12 cellular contexts compared by ENCODE assay signal in the genomic region with DNA sequence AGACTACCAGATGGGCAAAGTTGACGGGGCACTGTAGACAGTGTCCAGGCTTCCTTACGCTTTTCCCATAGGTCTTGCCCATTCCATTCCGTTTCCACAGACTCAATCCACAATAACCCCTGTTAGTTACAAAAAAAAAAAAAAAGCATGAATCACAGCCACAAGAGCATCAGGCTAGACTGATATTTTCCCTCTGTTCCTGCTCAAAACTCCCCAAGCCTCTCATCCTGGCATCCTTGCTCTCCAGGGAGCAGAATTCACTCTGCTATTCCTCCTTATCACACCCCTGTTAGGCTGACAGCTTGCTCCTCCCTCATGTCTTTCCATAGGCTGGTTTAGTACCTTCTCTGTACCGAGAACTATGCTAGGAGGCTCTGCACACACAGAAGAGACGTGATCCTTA. TPM values are rescaled to one million over a fixed set of nuclear protein-coding genes. Genes with fewer than 3 reads are reported as not detected.
A peak's percentile ranks its signal among the peaks of the same experiment; 100 is the strongest.
DNase-seq lines count a peak whose midpoint lies in the region; TF ChIP-seq lines count a peak whose summit lies in the region.
"Had no signal": no experiment of that assay in that cellular context is flagged by ENCODE, and none has a peak within 500 bp of the region (broad histone marks: within the 10 kb centered on the region; RNA-seq: fewer than 3 reads in every experiment).

No MANE protein-coding gene starts in this region.

- intact Hi-C loops in activated CD4-positive, alpha-beta T cell treated with anti-CD3 and anti-CD28 coated beads, Interleukin-2, amount 10 ng/mL, durations not matched to agents 24 days and 14 days (cut with micrococcal nuclease) = no loop called here

- H3K9me3 Mint-ChIP-seq in activated CD4-positive, alpha-beta T cell treated with anti-CD3 and anti-CD28 coated beads, Interleukin-2, amount 10 ng/mL, durations not matched to agents 24 days and 14 days = peaks cover 9% of the 10 kb centered on the region
- H3K9me3 Mint-ChIP-seq in progenitor cell of endocrine pancreas (ENCODE audit: low read depth) = peaks cover 14% of the 10 kb centered on the region
- H3K9me3 Mint-ChIP-seq: dendritic cell treated with granulocyte-macrophage colony-stimulating factor and Interleukin-4, amounts not matched to agents 40 ng/mL and 50 ng/mL, for 4 days had no signal

- no peaks in the 10 kb centered on the region for H3K27me3 Mint-ChIP-seq in activated CD4-positive, alpha-beta T cell treated with anti-CD3 and anti-CD28 coated beads, Interleukin-2, amount 10 ng/mL, durations not matched to agents 24 days and 14 days
- H3K27me3 Mint-ChIP-seq in progenitor cell of endocrine pancreas = no peaks in the 10 kb centered on the region
- H3K27me3 Mint-ChIP-seq: dendritic cell treated with granulocyte-macrophage colony-stimulating factor and Interleukin-4, amounts not matched to agents 40 ng/mL and 50 ng/mL, for 4 days had no signal

- peaks cover 48% of the 10 kb centered on the region for H3K36me3 Mint-ChIP-seq in activated CD4-positive, alpha-beta T cell treated with anti-CD3 and anti-CD28 coated beads, Interleukin-2, amount 10 ng/mL, durations not matched to agents 24 days and 14 days (ENCODE audit: low read depth)
- H3K36me3 Mint-ChIP-seq in progenitor cell of endocrine pancreas (ENCODE audit: insufficient read depth) = peaks cover 21% of the 10 kb centered on the region

- H3K27ac Mint-ChIP-seq in activated CD4-positive, alpha-beta T cell treated with anti-CD3 and anti-CD28 coated beads, Interleukin-2, amount 10 ng/mL, durations not matched to agents 24 days and 14 days = peak overlapping the region; percentile 70
- H3K27ac Mint-ChIP-seq in progenitor cell of endocrine pancreas = peak overlapping the region; percentile 21
- H3K27ac Mint-ChIP-seq: dendritic cell treated with granulocyte-macrophage colony-stimulating factor and Interleukin-4, amounts not matched to agents 40 ng/mL and 50 ng/mL, for 4 days had no signal

- DNase-seq in activated CD4-positive, alpha-beta T cell treated with anti-CD3 and anti-CD28 coated beads, Interleukin-2, amount 10 ng/mL, durations not matched to agents 24 days and 14 days = no peak
- no peak for DNase-seq in activated CD4-positive, alpha-beta T cell treated with anti-CD3 and anti-CD28 coated beads, Interleukin-2, amount 50 U/mL, for 1 hour
- peak; percentile 81 for DNase-seq in SK-N-DZ (ENCODE audit: low spot score)
- DNase-seq in fibroblast of pulmonary artery (ENCODE audit: low read depth) = peak; percentile 60
- DNase-seq in progenitor cell of endocrine pancreas (ENCODE audit: low spot score, unreplicated experiment) = no peak
- no peak for DNase-seq in GM19238 (ENCODE audit: insufficient read length, low spot score)
- DNase-seq in stimulated activated naive CD4-positive, alpha-beta T cell treated with Interleukin-2 at 50 U/mL for 16 hours (lab: John Stamatoyannopoulos, UW) = no peak
- DNase-seq in NCI-H1694 treated with DMSO at 0.1 percent for 48 hours (lab: John Stamatoyannopoulos, UW) = no peak
- DNase-seq: heart right ventricle; NCI-H1417; stimulated activated CD8-positive, alpha-beta memory T cell treated with anti-CD3 and anti-CD28 coated beads, Interleukin-4, amount 100 ng/mL, for 48 hours had no signal

- no peak overlapping the region for H3K4me3 ChIP-seq in fibroblast of pulmonary artery (replicated peaks; ENCODE audit: low read depth, low read length)
- H3K4me3 ChIP-seq: heart right ventricle had no signal

- H3K4me1 Mint-ChIP-seq in activated CD4-positive, alpha-beta T cell treated with anti-CD3 and anti-CD28 coated beads, Interleukin-2, amount 10 ng/mL, durations not matched to agents 24 days and 14 days = peaks cover 59% of the 10 kb centered on the region
- peaks cover 18% of the 10 kb centered on the region for H3K4me1 Mint-ChIP-seq in progenitor cell of endocrine pancreas (ENCODE audit: low read depth)

- H3K4me3 Mint-ChIP-seq in activated CD4-positive, alpha-beta T cell treated with anti-CD3 and anti-CD28 coated beads, Interleukin-2, amount 10 ng/mL, durations not matched to agents 24 days and 14 days = no peak overlapping the region
- no peak overlapping the region for H3K4me3 Mint-ChIP-seq in progenitor cell of endocrine pancreas (ENCODE audit: low read depth)
- H3K4me3 Mint-ChIP-seq: dendritic cell treated with granulocyte-macrophage colony-stimulating factor and Interleukin-4, amounts not matched to agents 40 ng/mL and 50 ng/mL, for 4 days had no signal

- TF ChIP-seq CTCF in fibroblast of pulmonary artery (IDR thresholded peaks at IDR 0.05; ENCODE audit: low read length, missing control alignments) = no peak
- TF ChIP-seq CTCF in progenitor cell of endocrine pancreas (IDR thresholded peaks at IDR 0.05; ENCODE audit: unreplicated experiment) = no peak

RNA-seq across cellular contexts. Expression of a gene that starts 42.2 kb away (rescaled TPM):
- total RNA-seq in activated CD4-positive, alpha-beta T cell treated with anti-CD3 and anti-CD28 coated beads, Interleukin-2, amount 10 ng/mL, durations not matched to agents 24 days and 14 days = 243 and 250 TPM in 2 replicates
- 48.5 and 50.1 TPM in 2 replicates for polyA plus RNA-seq in SK-N-DZ (2014; cell fraction: cytosol; rRNA removed)
- polyA plus RNA-seq in SK-N-DZ (2014; cell fraction: nucleus; rRNA removed) = 22.0 and 22.5 TPM in 2 replicates
- 243 and 248 TPM in 2 replicates for total RNA-seq in progenitor cell of endocrine pancreas

Comparison
In these comparisons a context has a peak if more than half of its experiments do, and no peak if none do; other contexts are left out.
1. DNase-seq: peak in SK-N-DZ (single experiment) and fibroblast of pulmonary artery (single experiment); none in activated CD4-positive, alpha-beta T cell treated with anti-CD3 and anti-CD28 coated beads, Interleukin-2, amount 10 ng/mL, durations not matched to agents 24 days and 14 days (single experiment), activated CD4-positive, alpha-beta T cell treated with anti-CD3 and anti-CD28 coated beads, Interleukin-2, amount 50 U/mL, for 1 hour (single experiment), progenitor cell of endocrine pancreas (single experiment), GM19238 (single experiment), stimulated activated naive CD4-positive, alpha-beta T cell treated with Interleukin-2 at 50 U/mL for 16 hours (single experiment) and NCI-H1694 treated with DMSO at 0.1 percent for 48 hours (single experiment).